13 cellular contexts compared by ENCODE assay signal in the genomic region with DNA sequence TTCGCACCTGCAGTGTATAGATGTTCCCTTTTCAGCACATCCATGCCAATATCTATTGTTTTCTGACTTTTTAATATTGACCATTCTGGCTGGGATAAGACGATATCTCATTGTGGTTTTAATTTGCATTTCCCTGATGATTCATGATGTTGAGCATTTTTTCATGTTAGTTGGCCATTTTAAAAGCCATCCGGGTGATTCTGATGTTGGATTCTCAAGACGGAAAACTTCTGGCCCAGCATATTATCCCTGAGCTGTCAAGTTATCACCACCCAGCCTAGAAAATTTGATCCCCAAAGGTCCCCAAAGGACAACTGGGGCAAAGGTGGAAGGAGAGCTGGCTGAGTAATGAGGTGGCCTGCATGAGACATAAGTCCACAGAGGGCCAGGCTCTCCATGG.
"Had no signal": no experiment of that assay in that cellular context is flagged by ENCODE, and none has a peak within 500 bp of the region (broad histone marks: within the 10 kb centered on the region; RNA-seq: fewer than 3 reads in every experiment).

No MANE protein-coding gene starts in this region.

- H3K27ac Mint-ChIP-seq: activated naive CD8-positive, alpha-beta T cell treated with anti-CD3 and anti-CD28 coated beads, Interleukin-2, amount 10 ng/mL, durations not matched to agents 7 days and 5 days; naive thymus-derived CD4-positive, alpha-beta T cell; stimulated activated memory B cell treated with anti-CD40 and anti-IgM and Interleukin-4, amounts not matched to agents 10 μg/mL and 1 μg/mL and 100 μg/mL, for 72 hours had no signal

- H3K36me3 ChIP-seq: left lung, tibial nerve had no signal

- H3K27ac ChIP-seq: left lung, tibial nerve had no signal

- ATAC-seq: left lung; mucosa of descending colon; naive thymus-derived CD4-positive, alpha-beta T cell; stimulated activated memory B cell treated with anti-CD40 and anti-IgM and Interleukin-4, amounts not matched to agents 10 μg/mL and 1 μg/mL and 100 μg/mL, for 72 hours had no signal

- H3K9me3 ChIP-seq: left lung, mucosa of descending colon, tibial nerve had no signal

- H3K36me3 Mint-ChIP-seq: activated naive CD8-positive, alpha-beta T cell treated with anti-CD3 and anti-CD28 coated beads, Interleukin-2, amount 10 ng/mL, durations not matched to agents 7 days and 5 days; naive thymus-derived CD4-positive, alpha-beta T cell; stimulated activated memory B cell treated with anti-CD40 and anti-IgM and Interleukin-4, amounts not matched to agents 10 μg/mL and 1 μg/mL and 100 μg/mL, for 72 hours had no signal

- H3K4me3 Mint-ChIP-seq: activated naive CD8-positive, alpha-beta T cell treated with anti-CD3 and anti-CD28 coated beads, Interleukin-2, amount 10 ng/mL, durations not matched to agents 7 days and 5 days; naive thymus-derived CD4-positive, alpha-beta T cell; stimulated activated memory B cell treated with anti-CD40 and anti-IgM and Interleukin-4, amounts not matched to agents 10 μg/mL and 1 μg/mL and 100 μg/mL, for 72 hours had no signal

- H3K27me3 ChIP-seq: tibial nerve had no signal

- H3K4me3 ChIP-seq: left lung, mucosa of descending colon, tibial nerve had no signal

- H3K9me3 Mint-ChIP-seq: activated naive CD8-positive, alpha-beta T cell treated with anti-CD3 and anti-CD28 coated beads, Interleukin-2, amount 10 ng/mL, durations not matched to agents 7 days and 5 days; naive thymus-derived CD4-positive, alpha-beta T cell; stimulated activated memory B cell treated with anti-CD40 and anti-IgM and Interleukin-4, amounts not matched to agents 10 μg/mL and 1 μg/mL and 100 μg/mL, for 72 hours had no signal

- DNase-seq: activated CD4-positive, CD25-positive, alpha-beta regulatory T cell treated with anti-CD3 and anti-CD28 coated beads, Interleukin-2, amount 50 U/mL, for 72 hours; activated naive CD4-positive, alpha-beta T cell; activated naive CD8-positive, alpha-beta T cell treated with anti-CD3 and anti-CD28 coated beads, Interleukin-2, amount 10 ng/mL, durations not matched to agents 7 days and 5 days; aorta; effector CD4-positive, alpha-beta T cell; kidney; left lung; mammary epithelial cell; mucosa of descending colon; naive thymus-derived CD4-positive, alpha-beta T cell; stimulated activated CD4-positive, alpha-beta T cell treated with anti-CD3 and anti-CD28 coated beads, Interleukin-2, amount 100 ng/mL, for 48 hours had no signal

- H3K4me1 ChIP-seq: left lung had no signal
